In the genomic region with DNA sequence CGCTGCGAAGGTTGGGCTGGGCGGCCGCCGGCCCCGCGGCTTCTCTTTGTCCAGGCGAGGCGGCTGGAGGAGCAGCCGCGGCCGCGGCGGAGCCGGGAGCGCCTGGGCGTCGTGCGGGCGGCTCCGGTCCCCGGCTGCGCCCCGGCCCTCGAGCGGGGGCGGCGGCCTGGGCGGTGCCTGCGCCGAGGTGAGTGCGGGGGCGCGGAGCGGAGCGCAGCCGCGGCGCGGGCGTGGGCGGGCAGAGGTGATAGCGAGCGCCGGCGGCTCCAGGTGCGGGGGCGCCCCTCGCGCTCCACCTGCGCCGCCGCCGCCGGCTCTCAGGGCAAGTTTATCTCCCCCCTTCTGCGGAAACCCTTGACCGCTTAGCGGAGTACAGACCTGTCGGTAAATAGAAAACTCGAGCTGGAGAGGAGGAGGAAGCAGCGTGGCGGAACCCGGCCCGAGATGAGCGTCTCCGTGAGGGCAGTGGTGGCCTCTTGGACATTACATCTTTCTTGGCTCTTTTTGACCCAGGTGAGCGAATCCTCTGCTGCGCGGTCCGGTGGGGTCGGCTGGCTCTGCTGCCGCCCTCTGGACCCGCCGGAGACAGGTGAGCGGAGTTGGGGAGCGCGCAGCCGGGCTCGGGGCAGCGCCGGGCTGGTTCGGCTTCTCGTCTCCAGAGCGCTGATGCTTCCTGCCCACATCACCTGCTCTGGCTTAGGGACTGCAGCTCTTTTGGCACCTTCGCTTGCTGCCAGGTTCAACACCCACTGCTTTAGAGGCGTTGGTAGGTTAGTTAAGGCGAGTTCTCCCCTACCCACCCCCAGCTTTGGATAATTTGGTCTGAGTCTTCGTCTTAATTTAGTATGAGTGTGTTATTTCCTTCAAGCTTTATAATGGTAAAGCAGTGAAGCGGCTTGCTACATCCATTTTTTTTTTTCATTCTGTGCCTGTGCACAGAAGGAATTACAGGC, we compare ENCODE assay signal across 1 cellular context.
TF ChIP-seq lines count a peak whose summit lies in the region.

A gene (plus strand): TSS at position 241 of the 953 bp plus-strand sequence.

TF ChIP-seq in H1, 55 proteins besides CTCF, POLR2A, EP300 and RAD21:
- TF ChIP-seq MAFK (IDR thresholded peaks at IDR 0.05; ENCODE audit: low read depth, low read length) (no peak), GABPA (IDR thresholded peaks at IDR 0.05; ENCODE audit: borderline replicate concordance, insufficient read depth, low read length) (0 out of 2 replicates have a peak, but pooled peaks have one; percentile 58), TEAD4 (IDR thresholded peaks at IDR 0.05; ENCODE audit: low read depth, low read length) (no peak), CEBPB (IDR thresholded peaks at IDR 0.05; ENCODE audit: low read depth, low read length) (0 out of 2 replicates have a peak, but pooled peaks have one; percentile 4), SP1 (IDR thresholded peaks at IDR 0.05; ENCODE audit: low read depth, low read length) (no peak), CBX8 (IDR thresholded peaks at IDR 0.05; ENCODE audit: borderline replicate concordance, low read depth, low read length) (no peak), NANOG (IDR thresholded peaks at IDR 0.05; ENCODE audit: insufficient read depth, low read depth, low read length, poor library complexity, severe bottlenecking) (no peak), TAF1 (IDR thresholded peaks at IDR 0.05; ENCODE audit: low read depth, low read length) (no peak), ASH2L (IDR thresholded peaks at IDR 0.05; ENCODE audit: low read length) (peak; percentile 72), TCF12 (IDR thresholded peaks at IDR 0.05; ENCODE audit: low read depth, low read length) (no peak), GTF2F1 (IDR thresholded peaks at IDR 0.05; ENCODE audit: borderline replicate concordance, low read depth, low read length) (no peak), TBP (IDR thresholded peaks at IDR 0.05; ENCODE audit: low read depth, low read length) (peak; percentile 42; the same call in 1 of the 2 replicates), EGR1 (IDR thresholded peaks at IDR 0.05; ENCODE audit: borderline replicate concordance, low read depth, low read length) (peak; percentile 90), BACH1 (IDR thresholded peaks at IDR 0.05; ENCODE audit: low read length) (no peak), RBBP5 (IDR thresholded peaks at IDR 0.05; ENCODE audit: borderline replicate concordance, low read depth, low read length) (0 out of 2 replicates have a peak, but pooled peaks have one; percentile 13), SIN3A (conservative IDR thresholded peaks at IDR 0.05 in 1 of 2, IDR thresholded peaks at IDR 0.05 in 1 of 2; ENCODE audit: low read depth in 1 of 2, low read length in 2 of 2) (no peak), SAP30 (IDR thresholded peaks at IDR 0.05; ENCODE audit: insufficient read depth, insufficient replicate concordance, low read length) (no peak), YY1 (IDR thresholded peaks at IDR 0.05; ENCODE audit: low read depth, low read length) (0 out of 2 replicates have a peak, but pooled peaks have one; percentile 6), RNF2 (IDR thresholded peaks at IDR 0.05; ENCODE audit: borderline replicate concordance, low read depth, low read length, missing control alignments, poor library complexity, severe bottlenecking) (peak; percentile 39), POU5F1 (IDR thresholded peaks at IDR 0.05; ENCODE audit: low read depth, low read length) (no peak), KDM4A (IDR thresholded peaks at IDR 0.05; ENCODE audit: low read depth, low read length, severe bottlenecking) (peak; percentile 94), HDAC2 (IDR thresholded peaks at IDR 0.05; ENCODE audit: borderline replicate concordance in 1 of 2, low read depth in 2 of 2, low read length in 2 of 2) (no peak), CBX5 (IDR thresholded peaks at IDR 0.05; ENCODE audit: low read depth, low read length) (no peak), EZH2 (IDR thresholded peaks at IDR 0.05; ENCODE audit: low read depth, low read length, severe bottlenecking) (no peak), SUZ12 (IDR thresholded peaks at IDR 0.05; ENCODE audit: low read length) (peak; percentile 47; the same call in 1 of the 2 replicates)
- TF ChIP-seq, protein P1, sequence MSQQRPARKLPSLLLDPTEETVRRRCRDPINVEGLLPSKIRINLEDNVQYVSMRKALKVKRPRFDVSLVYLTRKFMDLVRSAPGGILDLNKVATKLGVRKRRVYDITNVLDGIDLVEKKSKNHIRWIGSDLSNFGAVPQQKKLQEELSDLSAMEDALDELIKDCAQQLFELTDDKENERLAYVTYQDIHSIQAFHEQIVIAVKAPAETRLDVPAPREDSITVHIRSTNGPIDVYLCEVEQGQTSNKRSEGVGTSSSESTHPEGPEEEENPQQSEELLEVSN (IDR thresholded peaks at IDR 0.05) = peak; percentile 22; the same call in 1 of the 2 replicates
- TF ChIP-seq, protein P2, sequence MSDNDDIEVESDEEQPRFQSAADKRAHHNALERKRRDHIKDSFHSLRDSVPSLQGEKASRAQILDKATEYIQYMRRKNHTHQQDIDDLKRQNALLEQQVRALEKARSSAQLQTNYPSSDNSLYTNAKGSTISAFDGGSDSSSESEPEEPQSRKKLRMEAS (IDR thresholded peaks at IDR 0.05) = no peak
